Comparison of ENCODE assay signal across 12 cellular contexts in genomic region chr12:46459881-46460545, GRCh38.
A peak's percentile ranks its signal among the peaks of the same experiment; 100 is the strongest.
DNase-seq lines count a peak whose midpoint lies in the region; ATAC-seq and TF ChIP-seq lines count a peak whose summit lies in the region.
"Had no signal": no experiment of that assay in that cellular context is flagged by ENCODE, and none has a peak within 500 bp of the region (broad histone marks: within the 10 kb centered on the region; RNA-seq: fewer than 3 reads in every experiment).

No MANE protein-coding gene starts in this region.

- no peaks in the 10 kb centered on the region for H3F3A ChIP-seq in GM23338 (replicated peaks; ENCODE audit: low read depth)

- H3K4me3 ChIP-seq in BLaER1: no peak overlapping the region
- H3K4me3 ChIP-seq in GM23338: no peak overlapping the region
- no peak overlapping the region for H3K4me3 ChIP-seq in lower lobe of right lung
- H3K4me3 ChIP-seq: dorsolateral prefrontal cortex had no signal

- H3K79me2 ChIP-seq in GM23338 (replicated peaks; ENCODE audit: insufficient read depth): no peaks in the 10 kb centered on the region

- H3K4me2 ChIP-seq in BLaER1: peak overlapping the region; percentile 39
- H3K4me2 ChIP-seq in GM23338: no peak overlapping the region

- intact Hi-C loops in lower lobe of right lung (cut with DNase I): no loop called here

- H3K27ac ChIP-seq in BLaER1: no peak overlapping the region
- H3K27ac ChIP-seq in GM23338 (ENCODE audit: low read depth): no peak overlapping the region
- peak overlapping the region; percentile 13 for H3K27ac ChIP-seq in lower lobe of right lung

- DNase-seq in GM23338 (ENCODE audit: low spot score) (no peak), T-helper 17 cell (no peak), lower lobe of right lung (no peak), SHP77 treated with DMSO at 0.1 percent for 48 hours (lab: John Stamatoyannopoulos, UW) (no peak), erythroblast (lab: John Stamatoyannopoulos, UW) (no peak), DMS 273 treated with DMSO at 0.1 percent for 48 hours (lab: John Stamatoyannopoulos, UW) (no peak), NCI-H187 (lab: John Stamatoyannopoulos, UW) (no peak)
- DNase-seq: DMS79 treated with DMSO at 0.1 percent for 48 hours; NCI-H2029; stimulated activated CD4-positive, alpha-beta T cell treated with anti-CD3 and anti-CD28 coated beads, Interleukin-1b, Interleukin-23, amount 100 ng/mL, for 48 hours had no signal

- H3K36me3 Mint-ChIP-seq in GM23338 (ENCODE audit: low read depth): peaks cover 12% of the 10 kb centered on the region; the same call in 2 of the 3 replicates
- H3K36me3 Mint-ChIP-seq in T-helper 17 cell (ENCODE audit: low read depth): no peaks in the 10 kb centered on the region

- H3K4me1 ChIP-seq in BLaER1 (peaks cover 22% of the 10 kb centered on the region), GM23338 (ENCODE audit: insufficient read depth) (peaks cover 26% of the 10 kb centered on the region), lower lobe of right lung (peaks cover 43% of the 10 kb centered on the region)

- H3K9me3 ChIP-seq in BLaER1 (no peaks in the 10 kb centered on the region), T-helper 17 cell (ENCODE audit: control insufficient read depth, low read length, poor library complexity, severe bottlenecking) (no peaks in the 10 kb centered on the region), lower lobe of right lung (no peaks in the 10 kb centered on the region)

- H3K36me3 ChIP-seq in BLaER1: no peaks in the 10 kb centered on the region
- no peaks in the 10 kb centered on the region for H3K36me3 ChIP-seq in GM23338 (ENCODE audit: insufficient read depth)
- H3K36me3 ChIP-seq in lower lobe of right lung: no peaks in the 10 kb centered on the region

- peaks cover 7% of the 10 kb centered on the region; the same call in 1 of the 3 replicates for H3K9me3 Mint-ChIP-seq in GM23338

- no peaks in the 10 kb centered on the region for H3K27me3 ChIP-seq in BLaER1
- H3K27me3 ChIP-seq in GM23338 (ENCODE audit: insufficient read depth): no peaks in the 10 kb centered on the region
- H3K27me3 ChIP-seq in lower lobe of right lung (ENCODE audit: low read depth): no peaks in the 10 kb centered on the region
- H3K27me3 ChIP-seq: dorsolateral prefrontal cortex had no signal

- H4K20me1 ChIP-seq in BLaER1: no peaks in the 10 kb centered on the region
- H4K20me1 ChIP-seq in GM23338 (replicated peaks; ENCODE audit: insufficient read depth): no peaks in the 10 kb centered on the region

- peaks cover 33% of the 10 kb centered on the region for H3K4me1 Mint-ChIP-seq in GM23338
- H3K4me1 Mint-ChIP-seq in T-helper 17 cell: peaks cover 41% of the 10 kb centered on the region

- H3K27me3 Mint-ChIP-seq in GM23338 (ENCODE audit: insufficient read depth, low read depth, poor library complexity) (peaks cover 9% of the 10 kb centered on the region), T-helper 17 cell (no peaks in the 10 kb centered on the region)

- TF ChIP-seq POLR2A in erythroblast (IDR thresholded peaks at IDR 0.05; ENCODE audit: low read length): no peak

- no peak overlapping the region for H3K27ac Mint-ChIP-seq in GM23338
- H3K27ac Mint-ChIP-seq in T-helper 17 cell: peak overlapping the region; percentile 92

- no peak overlapping the region for H2AFZ ChIP-seq in GM23338

- H3K4me3 Mint-ChIP-seq in GM23338: no peak overlapping the region
- H3K4me3 Mint-ChIP-seq in T-helper 17 cell: peak overlapping the region; percentile 82

- H3K9ac ChIP-seq in BLaER1: no peak overlapping the region

- H3K9me2 ChIP-seq in GM23338 (ENCODE audit: insufficient read depth): no peaks in the 10 kb centered on the region; the same call in 1 of the 2 replicates

- TF ChIP-seq CTCF in GM23338 (conservative IDR thresholded peaks at IDR 0.05; ENCODE audit: low read depth in 2 of 2) (no peak), lower lobe of right lung (IDR thresholded peaks at IDR 0.05) (no peak)

- ATAC-seq in GM23338: peak; percentile 57
- ATAC-seq in T-helper 17 cell: peak; percentile 50
- peak; percentile 43 to 54 for ATAC-seq in lower lobe of right lung

TF ChIP-seq in GM23338, 12 proteins besides CTCF, POLR2A, EP300 and RAD21 (continues in another document):
- no peak for TF ChIP-seq ZNF114 (CRISPR knock-in tag; IDR thresholded peaks at IDR 0.05)
- TF ChIP-seq, protein P1, sequence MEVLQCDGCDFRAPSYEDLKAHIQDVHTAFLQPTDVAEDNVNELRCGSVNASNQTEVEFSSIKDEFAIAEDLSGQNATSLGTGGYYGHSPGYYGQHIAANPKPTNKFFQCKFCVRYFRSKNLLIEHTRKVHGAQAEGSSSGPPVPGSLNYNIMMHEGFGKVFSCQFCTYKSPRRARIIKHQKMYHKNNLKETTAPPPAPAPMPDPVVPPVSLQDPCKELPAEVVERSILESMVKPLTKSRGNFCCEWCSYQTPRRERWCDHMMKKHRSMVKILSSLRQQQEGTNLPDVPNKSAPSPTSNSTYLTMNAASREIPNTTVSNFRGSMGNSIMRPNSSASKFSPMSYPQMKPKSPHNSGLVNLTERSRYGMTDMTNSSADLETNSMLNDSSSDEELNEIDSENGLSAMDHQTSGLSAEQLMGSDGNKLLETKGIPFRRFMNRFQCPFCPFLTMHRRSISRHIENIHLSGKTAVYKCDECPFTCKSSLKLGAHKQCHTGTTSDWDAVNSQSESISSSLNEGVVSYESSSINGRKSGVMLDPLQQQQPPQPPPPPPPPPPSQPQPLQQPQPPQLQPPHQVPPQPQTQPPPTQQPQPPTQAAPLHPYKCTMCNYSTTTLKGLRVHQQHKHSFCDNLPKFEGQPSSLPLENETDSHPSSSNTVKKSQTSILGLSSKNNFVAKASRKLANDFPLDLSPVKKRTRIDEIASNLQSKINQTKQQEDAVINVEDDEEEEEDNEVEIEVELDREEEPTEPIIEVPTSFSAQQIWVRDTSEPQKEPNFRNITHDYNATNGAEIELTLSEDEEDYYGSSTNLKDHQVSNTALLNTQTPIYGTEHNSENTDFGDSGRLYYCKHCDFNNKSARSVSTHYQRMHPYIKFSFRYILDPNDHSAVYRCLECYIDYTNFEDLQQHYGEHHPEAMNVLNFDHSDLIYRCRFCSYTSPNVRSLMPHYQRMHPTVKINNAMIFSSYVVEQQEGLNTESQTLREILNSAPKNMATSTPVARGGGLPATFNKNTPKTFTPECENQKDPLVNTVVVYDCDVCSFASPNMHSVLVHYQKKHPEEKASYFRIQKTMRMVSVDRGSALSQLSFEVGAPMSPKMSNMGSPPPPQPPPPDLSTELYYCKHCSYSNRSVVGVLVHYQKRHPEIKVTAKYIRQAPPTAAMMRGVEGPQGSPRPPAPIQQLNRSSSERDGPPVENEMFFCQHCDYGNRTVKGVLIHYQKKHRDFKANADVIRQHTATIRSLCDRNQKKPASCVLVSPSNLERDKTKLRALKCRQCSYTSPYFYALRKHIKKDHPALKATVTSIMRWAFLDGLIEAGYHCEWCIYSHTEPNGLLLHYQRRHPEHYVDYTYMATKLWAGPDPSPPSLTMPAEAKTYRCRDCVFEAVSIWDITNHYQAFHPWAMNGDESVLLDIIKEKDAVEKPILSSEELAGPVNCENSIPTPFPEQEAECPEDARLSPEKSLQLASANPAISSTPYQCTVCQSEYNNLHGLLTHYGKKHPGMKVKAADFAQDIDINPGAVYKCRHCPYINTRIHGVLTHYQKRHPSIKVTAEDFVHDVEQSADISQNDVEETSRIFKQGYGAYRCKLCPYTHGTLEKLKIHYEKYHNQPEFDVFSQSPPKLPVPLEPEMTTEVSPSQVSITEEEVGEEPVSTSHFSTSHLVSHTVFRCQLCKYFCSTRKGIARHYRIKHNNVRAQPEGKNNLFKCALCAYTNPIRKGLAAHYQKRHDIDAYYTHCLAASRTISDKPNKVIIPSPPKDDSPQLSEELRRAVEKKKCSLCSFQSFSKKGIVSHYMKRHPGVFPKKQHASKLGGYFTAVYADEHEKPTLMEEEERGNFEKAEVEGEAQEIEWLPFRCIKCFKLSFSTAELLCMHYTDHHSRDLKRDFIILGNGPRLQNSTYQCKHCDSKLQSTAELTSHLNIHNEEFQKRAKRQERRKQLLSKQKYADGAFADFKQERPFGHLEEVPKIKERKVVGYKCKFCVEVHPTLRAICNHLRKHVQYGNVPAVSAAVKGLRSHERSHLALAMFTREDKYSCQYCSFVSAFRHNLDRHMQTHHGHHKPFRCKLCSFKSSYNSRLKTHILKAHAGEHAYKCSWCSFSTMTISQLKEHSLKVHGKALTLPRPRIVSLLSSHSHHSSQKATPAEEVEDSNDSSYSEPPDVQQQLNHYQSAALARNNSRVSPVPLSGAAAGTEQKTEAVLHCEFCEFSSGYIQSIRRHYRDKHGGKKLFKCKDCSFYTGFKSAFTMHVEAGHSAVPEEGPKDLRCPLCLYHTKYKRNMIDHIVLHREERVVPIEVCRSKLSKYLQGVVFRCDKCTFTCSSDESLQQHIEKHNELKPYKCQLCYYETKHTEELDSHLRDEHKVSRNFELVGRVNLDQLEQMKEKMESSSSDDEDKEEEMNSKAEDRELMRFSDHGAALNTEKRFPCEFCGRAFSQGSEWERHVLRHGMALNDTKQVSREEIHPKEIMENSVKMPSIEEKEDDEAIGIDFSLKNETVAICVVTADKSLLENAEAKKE (CRISPR knock-in tag; IDR thresholded peaks at IDR 0.05): no peak
- no peak for TF ChIP-seq NANOG (IDR thresholded peaks at IDR 0.05; ENCODE audit: borderline replicate concordance)
- TF ChIP-seq JUNB (IDR thresholded peaks at IDR 0.05; ENCODE audit: unreplicated experiment): no peak
- TF ChIP-seq POLR2AphosphoS5 (IDR thresholded peaks at IDR 0.05; ENCODE audit: low read depth): no peak
- no peak for TF ChIP-seq CREB1 (CRISPR knock-in tag; IDR thresholded peaks at IDR 0.05; ENCODE audit: low read depth)
